19 cellular contexts compared by ENCODE assay signal in the genomic region with DNA sequence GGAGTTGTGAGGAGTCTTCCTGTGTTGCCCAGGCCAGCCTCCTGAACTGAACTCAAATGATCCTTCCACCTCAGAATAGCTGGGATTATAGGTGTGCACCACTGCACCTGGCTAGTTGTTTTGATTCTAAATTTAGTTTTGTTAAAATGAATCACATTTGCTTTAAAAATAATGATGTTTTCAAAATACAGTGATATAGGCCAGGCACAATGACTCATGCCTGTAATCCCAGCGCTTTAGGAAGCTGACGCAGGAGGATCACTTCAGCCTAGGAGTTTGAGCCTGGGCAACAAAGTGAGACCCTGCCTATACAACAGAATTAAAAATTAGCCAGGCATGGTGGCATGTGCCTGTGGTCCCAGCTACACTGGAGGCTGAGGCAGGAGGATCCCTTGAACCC.
"Had no signal": no experiment of that assay in that cellular context is flagged by ENCODE, and none has a peak within 500 bp of the region (broad histone marks: within the 10 kb centered on the region; RNA-seq: fewer than 3 reads in every experiment).

No MANE protein-coding gene starts in this region.

- H3K9me3 Mint-ChIP-seq: activated CD4-positive, alpha-beta T cell treated with anti-CD3 and anti-CD28 coated beads, Interleukin-2, amount 10 ng/mL, durations not matched to agents 24 days and 14 days; brain; effector memory CD8-positive, alpha-beta T cell; memory B cell; natural killer cell treated with Interleukin-12 subunit alpha and Interleukin-12 subunit beta and Interleukin-15 and Interleukin-18, amount 100 ng/mL, for 72 hours had no signal

- DNase-seq: activated CD4-positive, alpha-beta T cell treated with anti-CD3 and anti-CD28 coated beads, Interleukin-2, amount 10 ng/mL, durations not matched to agents 24 days and 14 days; activated CD4-positive, CD25-positive, alpha-beta regulatory T cell; activated effector memory CD4-positive, alpha-beta T cell treated with Interleukin-2 at 50 U/mL for 16 hours; effector memory CD8-positive, alpha-beta T cell; hippocampal formation; kidney; left lung; nucleus accumbens; right cardiac atrium; stimulated activated CD4-positive, alpha-beta T cell treated with anti-CD3 and anti-CD28 coated beads, Interleukin-4, amount 100 ng/mL, for 24 hours; stimulated activated naive CD4-positive, alpha-beta T cell treated with Interleukin-2 at 50 U/mL for 16 hours; transverse colon had no signal

- H3K4me1 ChIP-seq: left lung, transverse colon had no signal

- H3K4me1 Mint-ChIP-seq: brain, memory B cell had no signal

- H3K4me3 ChIP-seq: left lung, skin epidermis, transverse colon had no signal

- H3K27ac Mint-ChIP-seq: activated CD4-positive, alpha-beta T cell treated with anti-CD3 and anti-CD28 coated beads, Interleukin-2, amount 10 ng/mL, durations not matched to agents 24 days and 14 days; activated naive CD8-positive, alpha-beta T cell; brain; progenitor cell of endocrine pancreas had no signal

- H3K27ac ChIP-seq: epithelial cell of prostate, left lung, skin epidermis, transverse colon had no signal

- H3K4me3 Mint-ChIP-seq: activated CD4-positive, alpha-beta T cell treated with anti-CD3 and anti-CD28 coated beads, Interleukin-2, amount 10 ng/mL, durations not matched to agents 24 days and 14 days; activated naive CD8-positive, alpha-beta T cell; brain; effector memory CD8-positive, alpha-beta T cell; memory B cell; natural killer cell treated with Interleukin-12 subunit alpha and Interleukin-12 subunit beta and Interleukin-15 and Interleukin-18, amount 100 ng/mL, for 72 hours had no signal

- H3K36me3 Mint-ChIP-seq: activated naive CD8-positive, alpha-beta T cell had no signal

- H3K27me3 ChIP-seq: left lung, transverse colon had no signal

- ATAC-seq: effector memory CD8-positive, alpha-beta T cell; left lung; natural killer cell treated with Interleukin-12 subunit alpha and Interleukin-12 subunit beta and Interleukin-15 and Interleukin-18, amount 100 ng/mL, for 72 hours; right cardiac atrium had no signal

- H3K27me3 Mint-ChIP-seq: activated CD4-positive, alpha-beta T cell treated with anti-CD3 and anti-CD28 coated beads, Interleukin-2, amount 10 ng/mL, durations not matched to agents 24 days and 14 days; activated naive CD8-positive, alpha-beta T cell; brain; effector memory CD8-positive, alpha-beta T cell; memory B cell; natural killer cell treated with Interleukin-12 subunit alpha and Interleukin-12 subunit beta and Interleukin-15 and Interleukin-18, amount 100 ng/mL, for 72 hours; progenitor cell of endocrine pancreas had no signal

- H3K9me3 ChIP-seq: left lung, transverse colon had no signal
